13 cellular contexts compared by ENCODE assay signal in genomic region chr10:128324058-128324457, GRCh38.
A peak's percentile ranks its signal among the peaks of the same experiment; 100 is the strongest.
DNase-seq lines count a peak whose midpoint lies in the region; ATAC-seq, FAIRE-seq and TF ChIP-seq lines count a peak whose summit lies in the region.
"Had no signal": no experiment of that assay in that cellular context is flagged by ENCODE, and none has a peak within 500 bp of the region (broad histone marks: within the 10 kb centered on the region; RNA-seq: fewer than 3 reads in every experiment).

No MANE protein-coding gene starts in this region.

- H3K27ac ChIP-seq in right atrium auricular region (no peak overlapping the region), kidney (ENCODE audit: low read depth in 2 of 2, low read length in 2 of 2) (no peak overlapping the region), aorta (ENCODE audit: low read depth in 1 of 2, low read length in 2 of 2) (no peak overlapping the region)
- H3K27ac ChIP-seq: RWPE1 had no signal

- DNase-seq in Right ventricle myocardium superior (peak; percentile 73), right atrium auricular region (ENCODE audit: low spot score) (no peak), OCI-M1 (lab: John Stamatoyannopoulos, UW) (peak; percentile 2), kidney (no peak), aorta (no peak), germinal center (ENCODE audit: low spot score) (no peak), AML-193 (lab: John Stamatoyannopoulos, UW) (no peak)
- DNase-seq: activated CD4-positive, alpha-beta T cell treated with anti-CD3 and anti-CD28 coated beads for 4 hours; CD4-positive, CD25-positive, alpha-beta regulatory T cell; naive thymus-derived CD8-positive, alpha-beta T cell; stimulated activated CD4-positive, alpha-beta T cell treated with anti-CD3 and anti-CD28 coated beads, Interleukin-1b, Interleukin-23, amount 100 ng/mL, for 48 hours had no signal

- FAIRE-seq in kidney (lab: Jason Lieb, UNC) = no peak

- no peaks in the 10 kb centered on the region for H3K36me3 ChIP-seq in right atrium auricular region
- no peaks in the 10 kb centered on the region for H3K36me3 ChIP-seq in kidney (ENCODE audit: control insufficient read depth in 1 of 2, insufficient read depth in 2 of 2, low read length in 2 of 2)
- H3K36me3 ChIP-seq in aorta (ENCODE audit: control insufficient read depth in 1 of 2, insufficient read depth in 2 of 2, low read length in 1 of 2) = no peaks in the 10 kb centered on the region

- WGBS in aorta, 2 donors = 44% methylated on average over 10 of the region's 10 CpGs

- H3K9me3 ChIP-seq in right atrium auricular region = peaks cover 0 to 12% of the 10 kb centered on the region in 2 donors
- H3K9me3 ChIP-seq in kidney (ENCODE audit: control insufficient read depth in 1 of 2, low read length in 2 of 2) = peaks cover 0 to 9% of the 10 kb centered on the region in 2 donors
- H3K9me3 ChIP-seq in aorta (ENCODE audit: control insufficient read depth, low read length) = no peaks in the 10 kb centered on the region

- intact Hi-C loops in Right ventricle myocardium superior (cut with DNase I) (no loop called here), kidney (cut with DNase I) (no loop called here), aorta (cut with DNase I) (no loop called here)

- H3K4me1 ChIP-seq in right atrium auricular region (no peaks in the 10 kb centered on the region), kidney (ENCODE audit: control insufficient read depth in 1 of 2, insufficient read depth in 1 of 2, low read depth in 1 of 2, low read length in 2 of 2) (no peaks in the 10 kb centered on the region), aorta (ENCODE audit: control insufficient read depth in 1 of 2, insufficient read depth in 2 of 2, low read length in 2 of 2) (no peaks in the 10 kb centered on the region)

- no peak overlapping the region for H3K9ac ChIP-seq in kidney (ENCODE audit: low read length in 2 of 2)

- peak in 1 of 2 donors; percentile 54 for TF ChIP-seq CTCF in right atrium auricular region (IDR thresholded peaks at IDR 0.05)
- peak; percentile 4 for TF ChIP-seq CTCF in kidney (IDR thresholded peaks at IDR 0.05; ENCODE audit: borderline replicate concordance, extremely low read depth, insufficient read depth)

- H3K4me3 ChIP-seq in right atrium auricular region = no peak overlapping the region
- H3K4me3 ChIP-seq in kidney (ENCODE audit: low read length in 2 of 2) = no peak overlapping the region
- no peak overlapping the region for H3K4me3 ChIP-seq in aorta (ENCODE audit: low read length in 2 of 2)

- ATAC-seq in Right ventricle myocardium superior (ENCODE audit: poor library complexity) = peak; percentile 96
- peak; percentile 71 for ATAC-seq in aorta (ENCODE audit: low FRiP score)
- ATAC-seq in HG03097 (IDR thresholded peaks at IDR 0.05; ENCODE audit: low FRiP score, unreplicated experiment) = no peak
- ATAC-seq: naive thymus-derived CD8-positive, alpha-beta T cell had no signal

- H3K27me3 ChIP-seq in right atrium auricular region = no peaks in the 10 kb centered on the region
- H3K27me3 ChIP-seq in aorta (ENCODE audit: control insufficient read depth in 1 of 2, insufficient read depth in 2 of 2, low read length in 1 of 2) = no peaks in the 10 kb centered on the region

Comparison
In these comparisons a context has a peak if more than half of its experiments do, and no peak if none do; other contexts are left out.
1. DNase-seq: peak in Right ventricle myocardium superior (single experiment) and OCI-M1 (single experiment); none in right atrium auricular region (single experiment), kidney (single experiment), aorta (0 of 2), germinal center (single experiment) and AML-193 (0 of 2).